In genomic region chr15:58548308-58549012, GRCh38 we compare ENCODE assay signal across 18 cellular contexts.
A peak's percentile ranks its signal among the peaks of the same experiment; 100 is the strongest.
DNase-seq lines count a peak whose midpoint lies in the region; ATAC-seq, FAIRE-seq and TF ChIP-seq lines count a peak whose summit lies in the region.
"Had no signal": no experiment of that assay in that cellular context is flagged by ENCODE, and none has a peak within 500 bp of the region (broad histone marks: within the 10 kb centered on the region; RNA-seq: fewer than 3 reads in every experiment).

No MANE protein-coding gene starts in this region.

- H3K79me2 ChIP-seq in endothelial cell of umbilical vein (ENCODE audit: control insufficient read depth, insufficient read depth, low read length) (no peaks in the 10 kb centered on the region), mesendoderm (ENCODE audit: control insufficient read depth, insufficient read depth, low read length) (no peaks in the 10 kb centered on the region)

- no peak overlapping the region for H2BK120ac ChIP-seq in mesendoderm (ENCODE audit: low read depth, low read length)

- no peak for TF ChIP-seq POLR2A in endothelial cell of umbilical vein (IDR thresholded peaks at IDR 0.05; ENCODE audit: low read depth, low read length)

- CTCF ChIA-PET in endothelial cell of umbilical vein (lab: Charles Lee): no interaction called here

- H3K36me3 Mint-ChIP-seq in activated naive CD8-positive, alpha-beta T cell treated with anti-CD3 and anti-CD28 coated beads, Interleukin-2, amount 10 ng/mL, durations not matched to agents 7 days and 5 days: peaks cover 24% of the 10 kb centered on the region
- peaks cover 4% of the 10 kb centered on the region for H3K36me3 Mint-ChIP-seq in activated naive CD8-positive, alpha-beta T cell treated with anti-CD3 and anti-CD28 coated beads for 36 hours

- H3K27ac ChIP-seq in endothelial cell of umbilical vein (ENCODE audit: insufficient read depth, low read depth, low read length): peak overlapping the region; percentile 58
- no peak overlapping the region for H3K27ac ChIP-seq in mesendoderm (ENCODE audit: low read depth, low read length)
- no peak overlapping the region for H3K27ac ChIP-seq in upper lobe of right lung
- H3K27ac ChIP-seq: neutrophil had no signal

- H3K9me3 ChIP-seq in endothelial cell of umbilical vein (replicated peaks; ENCODE audit: control insufficient read depth, insufficient read depth, low read length) (no peaks in the 10 kb centered on the region), upper lobe of right lung (no peaks in the 10 kb centered on the region)
- H3K9me3 ChIP-seq: neutrophil, transverse colon had no signal

- H3K9me3 Mint-ChIP-seq in activated naive CD8-positive, alpha-beta T cell treated with anti-CD3 and anti-CD28 coated beads, Interleukin-2, amount 10 ng/mL, durations not matched to agents 7 days and 5 days: peaks cover 1% of the 10 kb centered on the region
- peaks cover 2% of the 10 kb centered on the region for H3K9me3 Mint-ChIP-seq in activated naive CD8-positive, alpha-beta T cell treated with anti-CD3 and anti-CD28 coated beads for 36 hours

- H3K36me3 ChIP-seq in endothelial cell of umbilical vein (ENCODE audit: control insufficient read depth in 2 of 2, extremely low read depth in 1 of 2, insufficient read depth in 2 of 2, low read length in 2 of 2) (no peaks in the 10 kb centered on the region), mesendoderm (ENCODE audit: control insufficient read depth, insufficient read depth, low read length) (no peaks in the 10 kb centered on the region), upper lobe of right lung (no peaks in the 10 kb centered on the region)
- H3K36me3 ChIP-seq: neutrophil, transverse colon had no signal

- TF ChIP-seq CTCF in endothelial cell of umbilical vein (IDR thresholded peaks at IDR 0.05; ENCODE audit: extremely low read depth in 1 of 2, insufficient read depth in 1 of 2, low read depth in 1 of 2, low read length in 2 of 2): no peak
- TF ChIP-seq CTCF in upper lobe of right lung (IDR thresholded peaks at IDR 0.05): no peak

- H3K18ac ChIP-seq in mesendoderm (ENCODE audit: low read length): no peak overlapping the region

- H3K27me3 ChIP-seq in endothelial cell of umbilical vein (ENCODE audit: control insufficient read depth in 2 of 2, insufficient read depth in 2 of 2, low read length in 2 of 2): no peaks in the 10 kb centered on the region
- no peaks in the 10 kb centered on the region for H3K27me3 ChIP-seq in mesendoderm (ENCODE audit: insufficient read depth, low read length, poor library complexity)
- H3K27me3 ChIP-seq in upper lobe of right lung: no peaks in the 10 kb centered on the region
- H3K27me3 ChIP-seq: neutrophil, transverse colon had no signal

- H3K79me1 ChIP-seq in mesendoderm (ENCODE audit: low read length): no peaks in the 10 kb centered on the region

- H3K56ac ChIP-seq in mesendoderm (ENCODE audit: low read length): no peak overlapping the region

- dilution Hi-C loops in endothelial cell of umbilical vein (cut with MboI; ENCODE audit: extremely low pct_ligation_motif_present, low sequenced_read_pairs): no loop called here

- no peak overlapping the region for H3K4me2 ChIP-seq in endothelial cell of umbilical vein (ENCODE audit: insufficient read depth, low read length)
- H3K4me2 ChIP-seq in mesendoderm (ENCODE audit: low read length): no peak overlapping the region

- no peak overlapping the region for H2BK15ac ChIP-seq in mesendoderm (replicated peaks; ENCODE audit: low read depth)

- peak overlapping the region; percentile 61 for H3K27ac Mint-ChIP-seq in activated naive CD8-positive, alpha-beta T cell treated with anti-CD3 and anti-CD28 coated beads, Interleukin-2, amount 10 ng/mL, durations not matched to agents 7 days and 5 days
- H3K27ac Mint-ChIP-seq in activated naive CD8-positive, alpha-beta T cell treated with anti-CD3 and anti-CD28 coated beads for 36 hours: no peak overlapping the region
- H3K27ac Mint-ChIP-seq: activated CD4-positive, alpha-beta T cell treated with anti-CD3 and anti-CD28 coated beads for 36 hours had no signal

- H3K9ac ChIP-seq in endothelial cell of umbilical vein (replicated peaks; ENCODE audit: extremely low read depth, insufficient read depth, low read length) (no peak overlapping the region), mesendoderm (ENCODE audit: low read length) (no peak overlapping the region)
- H3K9ac ChIP-seq: GM23248 had no signal

- H3K4me3 ChIP-seq in endothelial cell of umbilical vein (replicated peaks in 1 of 3; ENCODE audit: insufficient read depth in 1 of 3, low read depth in 1 of 3, low read length in 3 of 3) (no peak overlapping the region), mesendoderm (ENCODE audit: low read length) (no peak overlapping the region), upper lobe of right lung (no peak overlapping the region)
- H3K4me3 ChIP-seq: GM23248, transverse colon had no signal

- intact Hi-C loops in endothelial cell of umbilical vein (cut with micrococcal nuclease) (no loop called here), upper lobe of right lung (cut with DNase I) (no loop called here)

- WGBS in mesendoderm (ENCODE audit: extremely low coverage, insufficient coverage, low lambda C conversion rate): no CpG with 5 or more reads among the region's 26 CpGs

- no peak for FAIRE-seq in endothelial cell of umbilical vein (lab: Jason Lieb, UNC)

- H3K27me3 Mint-ChIP-seq in activated naive CD8-positive, alpha-beta T cell treated with anti-CD3 and anti-CD28 coated beads, Interleukin-2, amount 10 ng/mL, durations not matched to agents 7 days and 5 days: no peaks in the 10 kb centered on the region
- no peaks in the 10 kb centered on the region for H3K27me3 Mint-ChIP-seq in activated naive CD8-positive, alpha-beta T cell treated with anti-CD3 and anti-CD28 coated beads for 36 hours
- H3K27me3 Mint-ChIP-seq: activated CD4-positive, alpha-beta T cell treated with anti-CD3 and anti-CD28 coated beads for 36 hours had no signal

- no peaks in the 10 kb centered on the region for H3K9me1 ChIP-seq in endothelial cell of umbilical vein (replicated peaks; ENCODE audit: control insufficient read depth, extremely low read depth, insufficient read depth, low read length)

- POLR2A ChIA-PET in activated naive CD8-positive, alpha-beta T cell treated with anti-CD3 and anti-CD28 coated beads, Interleukin-2, amount 10 ng/mL, durations not matched to agents 7 days and 5 days (lab: Charles Lee): interaction anchor here (1.3 kb wide), 1 partner anchor 71 kb away, joined by 4 read pairs; no protein-coding TSS in a partner anchor
- POLR2A ChIA-PET in endothelial cell of umbilical vein (lab: Charles Lee): no interaction called here

- no peak overlapping the region for H2AFZ ChIP-seq in endothelial cell of umbilical vein (ENCODE audit: low read depth, low read length)
- H2AFZ ChIP-seq: GM23248 had no signal

- DNase-seq in activated naive CD8-positive, alpha-beta T cell treated with anti-CD3 and anti-CD28 coated beads, Interleukin-2, amount 10 ng/mL, durations not matched to agents 7 days and 5 days: no peak
- no peak for DNase-seq in activated naive CD8-positive, alpha-beta T cell treated with anti-CD3 and anti-CD28 coated beads for 36 hours
- DNase-seq in endothelial cell of umbilical vein (ENCODE audit: low read depth, low spot score) (no peak), mesendoderm (no peak), upper lobe of right lung (peak; percentile 39), hypothalamus (lab: John Stamatoyannopoulos, UW) (no peak)
- DNase-seq: activated CD4-positive, alpha-beta T cell treated with anti-CD3 and anti-CD28 coated beads for 36 hours; GM23248; KBM-7; kidney glomerular epithelial cell; NCI-H69; retina; stimulated activated naive CD4-positive, alpha-beta T cell; T1000; transverse colon had no signal

- no peak overlapping the region for H3K4me3 Mint-ChIP-seq in activated naive CD8-positive, alpha-beta T cell treated with anti-CD3 and anti-CD28 coated beads, Interleukin-2, amount 10 ng/mL, durations not matched to agents 7 days and 5 days
- no peak overlapping the region for H3K4me3 Mint-ChIP-seq in activated naive CD8-positive, alpha-beta T cell treated with anti-CD3 and anti-CD28 coated beads for 36 hours
- H3K4me3 Mint-ChIP-seq: activated CD4-positive, alpha-beta T cell treated with anti-CD3 and anti-CD28 coated beads for 36 hours had no signal

- H4K20me1 ChIP-seq in endothelial cell of umbilical vein (replicated peaks; ENCODE audit: control insufficient read depth, extremely low read depth, insufficient read depth, low read length): no peaks in the 10 kb centered on the region

- no peak overlapping the region for H4K5ac ChIP-seq in mesendoderm (ENCODE audit: low read length)

- peaks cover 30% of the 10 kb centered on the region for H3K4me1 ChIP-seq in endothelial cell of umbilical vein (ENCODE audit: control insufficient read depth, extremely low read depth, insufficient read depth, low read length)
- peaks cover 8% of the 10 kb centered on the region for H3K4me1 ChIP-seq in mesendoderm (ENCODE audit: control insufficient read depth, low read depth, low read length)
- H3K4me1 ChIP-seq in upper lobe of right lung: peaks cover 14% of the 10 kb centered on the region

- ATAC-seq in activated naive CD8-positive, alpha-beta T cell treated with anti-CD3 and anti-CD28 coated beads, Interleukin-2, amount 10 ng/mL, durations not matched to agents 7 days and 5 days (ENCODE audit: low read depth): no peak
- ATAC-seq in upper lobe of right lung (no peak), HG02623 (IDR thresholded peaks at IDR 0.05; ENCODE audit: unreplicated experiment) (no peak), HG02938 (IDR thresholded peaks at IDR 0.05; ENCODE audit: unreplicated experiment) (no peak)
- ATAC-seq: activated CD4-positive, alpha-beta T cell treated with anti-CD3 and anti-CD28 coated beads for 36 hours had no signal

- no peak overlapping the region for H3K4ac ChIP-seq in mesendoderm (ENCODE audit: low read depth, low read length)

- H4K8ac ChIP-seq in mesendoderm (ENCODE audit: low read depth, low read length): no peak overlapping the region

- no TSS peak for BruUV-seq in endothelial cell of umbilical vein (replicated peaks; lab: Mats Ljungman, UMichigan)

- no peak overlapping the region for H2BK5ac ChIP-seq in mesendoderm (ENCODE audit: low read length)

- H2AK5ac ChIP-seq in mesendoderm (ENCODE audit: low read length): no peak overlapping the region

- peak overlapping the region; percentile 48 for H3K23ac ChIP-seq in mesendoderm (ENCODE audit: low read length)

- peaks cover 45% of the 10 kb centered on the region for H3K4me1 Mint-ChIP-seq in activated naive CD8-positive, alpha-beta T cell treated with anti-CD3 and anti-CD28 coated beads, Interleukin-2, amount 10 ng/mL, durations not matched to agents 7 days and 5 days
- peaks cover 33% of the 10 kb centered on the region for H3K4me1 Mint-ChIP-seq in activated naive CD8-positive, alpha-beta T cell treated with anti-CD3 and anti-CD28 coated beads for 36 hours

TF ChIP-seq in endothelial cell of umbilical vein, 7 proteins besides CTCF, POLR2A, EP300 and RAD21 (continues in another document):
- TF ChIP-seq EZH2 (IDR thresholded peaks at IDR 0.05; ENCODE audit: borderline replicate concordance, low read depth, low read length, severe bottlenecking): no peak
- no peak for TF ChIP-seq JUN (IDR thresholded peaks at IDR 0.05; ENCODE audit: borderline replicate concordance, insufficient read depth, insufficient read length, low read depth)
- TF ChIP-seq GATA2 (IDR thresholded peaks at IDR 0.05; ENCODE audit: insufficient read depth, insufficient read length, low read depth, low read length): no peak
- TF ChIP-seq MYC (IDR thresholded peaks at IDR 0.05; ENCODE audit: low read depth, low read length): no peak
